In genomic region chrX:49199906-49200771, GRCh38 we compare ENCODE assay signal across 7 cellular contexts. TPM values are rescaled to one million over a fixed set of nuclear protein-coding genes. Genes with fewer than 3 reads are reported as not detected.
DNase-seq lines count a peak whose midpoint lies in the region; ATAC-seq and TF ChIP-seq lines count a peak whose summit lies in the region.

TSS of gene SYP (minus strand) at chrX:49200193. CDS start at chrX:49200186, 7 bp downstream.

- peak; percentile 97 for ATAC-seq in GM18502 (IDR thresholded peaks at IDR 0.05; ENCODE audit: poor library complexity, unreplicated experiment)
- ATAC-seq in HG02840 (IDR thresholded peaks at IDR 0.05; ENCODE audit: low FRiP score, unreplicated experiment): peak; percentile 83
- peak; percentile 92 for ATAC-seq in sciatic nerve

- intact Hi-C loops in sciatic nerve (cut with DNase I): loop anchor here (10.0 kb wide), 1 partner anchor 1975 kb away; no protein-coding TSS in a partner anchor

- peak within 1 kb of the TSS; percentile 18 for H3K4me3 ChIP-seq in astrocyte of the cerebellum (ENCODE audit: low read depth, low read length)

- in situ Hi-C loops in astrocyte of the cerebellum (cut with HindIII; ENCODE audit: low sequenced_read_pairs): no loop called here

- no peak for TF ChIP-seq CTCF in astrocyte of the cerebellum (IDR thresholded peaks at IDR 0.05; ENCODE audit: low read depth, low read length, missing control alignments)

- DNase-seq in NCI-H146 (lab: John Stamatoyannopoulos, UW) (peak; percentile 84), T-helper 9 cell (peak; percentile 82), astrocyte of the cerebellum (ENCODE audit: low read depth) (peak; percentile 43), hypothalamus (lab: John Stamatoyannopoulos, UW) (peak; percentile 8 to 88 (median 74)), sciatic nerve (ENCODE audit: low spot score) (peak; percentile 92)

RNA-seq across cellular contexts. Expression of gene SYP, which starts in this region (rescaled TPM):
- total RNA-seq in sciatic nerve: 4.2 TPM

Comparison
In these comparisons a context has a peak if more than half of its experiments do, and no peak if none do; other contexts are left out.
1. Peak in every context shown above with its lines: DNase-seq, ATAC-seq and H3K4me3 ChIP-seq.